Comparison of ENCODE assay signal across 18 cellular contexts in the genomic region with DNA sequence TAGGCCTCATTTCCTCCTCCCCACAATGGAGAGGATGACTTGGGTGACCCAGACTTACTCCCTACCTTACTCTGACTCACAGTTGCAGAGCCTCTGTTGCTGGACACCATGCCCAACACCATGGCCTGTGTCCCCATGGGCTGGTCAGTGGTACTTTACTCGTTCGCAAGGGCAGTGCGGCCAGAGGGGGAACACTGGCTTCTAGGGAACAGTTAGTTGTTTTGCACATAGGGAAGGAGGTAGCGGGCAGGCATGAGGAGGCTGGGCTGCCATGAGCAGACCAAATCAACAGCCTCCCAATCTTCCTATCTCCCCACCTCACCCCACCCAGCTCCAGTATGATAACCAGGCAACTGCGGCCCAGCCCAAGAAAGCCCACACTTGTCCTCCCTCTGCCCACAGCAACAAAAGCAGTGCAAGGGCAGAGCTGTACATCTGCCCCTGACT. TPM values are rescaled to one million over a fixed set of nuclear protein-coding genes. Genes with fewer than 3 reads are reported as not detected.
DNase-seq lines count a peak whose midpoint lies in the region; ATAC-seq and TF ChIP-seq lines count a peak whose summit lies in the region.
"Had no signal": no experiment of that assay in that cellular context is flagged by ENCODE, and none has a peak within 500 bp of the region (broad histone marks: within the 10 kb centered on the region; RNA-seq: fewer than 3 reads in every experiment).

No MANE protein-coding gene starts in this region.

- no peaks in the 10 kb centered on the region for H3K27me3 ChIP-seq in upper lobe of left lung

- H3K4me1 Mint-ChIP-seq in activated T-helper 17 cell treated with anti-CD3 and anti-CD28 coated beads, Interleukin-2, amount 50 U/mL, for 72 hours = no peaks in the 10 kb centered on the region
- H3K4me1 Mint-ChIP-seq in natural killer cell treated with Interleukin-12 subunit alpha and Interleukin-12 subunit beta and Interleukin-15 and Interleukin-18, amount 100 ng/mL, for 72 hours (ENCODE audit: low read depth in 2 of 2) = no peaks in the 10 kb centered on the region

- WGBS in upper lobe of left lung, 2 donors = 66 to 80% methylated on average over 5 of the region's 5 CpGs

- H3K4me1 ChIP-seq in upper lobe of left lung = peaks cover 5 to 20% (median 15%) of the 10 kb centered on the region in 4 donors

- H3K27me3 Mint-ChIP-seq in activated T-helper 17 cell treated with anti-CD3 and anti-CD28 coated beads, Interleukin-2, amount 50 U/mL, for 72 hours = peaks cover 10% of the 10 kb centered on the region
- H3K27me3 Mint-ChIP-seq in natural killer cell treated with Interleukin-12 subunit alpha and Interleukin-12 subunit beta and Interleukin-15 and Interleukin-18, amount 100 ng/mL, for 72 hours = peaks cover 0 to 6% of the 10 kb centered on the region in 2 donors

- no peak overlapping the region for H3K4me3 Mint-ChIP-seq in activated T-helper 17 cell treated with anti-CD3 and anti-CD28 coated beads, Interleukin-2, amount 50 U/mL, for 72 hours
- H3K4me3 Mint-ChIP-seq in natural killer cell treated with Interleukin-12 subunit alpha and Interleukin-12 subunit beta and Interleukin-15 and Interleukin-18, amount 100 ng/mL, for 72 hours = no peak overlapping the region

- no peaks in the 10 kb centered on the region for H3K36me3 ChIP-seq in upper lobe of left lung

- no peaks in the 10 kb centered on the region for H3K9me3 ChIP-seq in upper lobe of left lung

- no peak overlapping the region for H3K4me3 ChIP-seq in upper lobe of left lung

- no peak for TF ChIP-seq POLR2A in upper lobe of left lung (IDR thresholded peaks at IDR 0.05)

- H3K27ac ChIP-seq in upper lobe of left lung = peak overlapping the region in 3 of 4 donors; percentile 63 to 83 (median 79)
- H3K27ac ChIP-seq: C4-2B, KMS-11, RWPE1 had no signal

- H3K27ac Mint-ChIP-seq in activated T-helper 17 cell treated with anti-CD3 and anti-CD28 coated beads, Interleukin-2, amount 50 U/mL, for 72 hours = no peak overlapping the region
- no peak overlapping the region for H3K27ac Mint-ChIP-seq in natural killer cell treated with Interleukin-12 subunit alpha and Interleukin-12 subunit beta and Interleukin-15 and Interleukin-18, amount 100 ng/mL, for 72 hours

- no peak for TF ChIP-seq EP300 in upper lobe of left lung (IDR thresholded peaks at IDR 0.05)

- peak; percentile 32 for ATAC-seq in activated T-helper 17 cell treated with anti-CD3 and anti-CD28 coated beads, Interleukin-2, amount 50 U/mL, for 72 hours (replicated peaks)
- no peak for ATAC-seq in upper lobe of left lung (ENCODE audit: low FRiP score in 2 of 2)
- ATAC-seq in natural killer cell treated with Interleukin-12 subunit alpha and Interleukin-12 subunit beta and Interleukin-15 and Interleukin-18, amount 100 ng/mL, for 72 hours = no peak
- ATAC-seq: PC-3 had no signal

- peak; percentile 83 for DNase-seq in OCI-M2 (lab: John Stamatoyannopoulos, UW; ENCODE audit: unreplicated experiment)
- DNase-seq in kidney tubule cell (ENCODE audit: low spot score) = peak; percentile 31
- no peak for DNase-seq in upper lobe of left lung
- no peak for DNase-seq in natural killer cell treated with Interleukin-12 subunit alpha and Interleukin-12 subunit beta and Interleukin-15 and Interleukin-18, amount 100 ng/mL, for 72 hours (ENCODE audit: low spot score)
- DNase-seq in DMS53 treated with DMSO at 0.1 percent for 48 hours (lab: John Stamatoyannopoulos, UW; ENCODE audit: unreplicated experiment) = no peak
- no peak for DNase-seq in NCI-H82 (lab: John Stamatoyannopoulos, UW)
- DNase-seq: ACHN, AML-193, DMS79 treated with DMSO at 0.1 percent for 48 hours, H7, MV-4-11, NCI-H1694 treated with DMSO at 0.1 percent for 48 hours, PC-3 had no signal

- no peak for TF ChIP-seq CTCF in upper lobe of left lung (IDR thresholded peaks at IDR 0.05)

- H3K9me3 Mint-ChIP-seq in activated T-helper 17 cell treated with anti-CD3 and anti-CD28 coated beads, Interleukin-2, amount 50 U/mL, for 72 hours = no peaks in the 10 kb centered on the region
- no peaks in the 10 kb centered on the region for H3K9me3 Mint-ChIP-seq in natural killer cell treated with Interleukin-12 subunit alpha and Interleukin-12 subunit beta and Interleukin-15 and Interleukin-18, amount 100 ng/mL, for 72 hours

- H3K36me3 Mint-ChIP-seq in activated T-helper 17 cell treated with anti-CD3 and anti-CD28 coated beads, Interleukin-2, amount 50 U/mL, for 72 hours (ENCODE audit: low read depth) = no peaks in the 10 kb centered on the region
- no peaks in the 10 kb centered on the region for H3K36me3 Mint-ChIP-seq in natural killer cell treated with Interleukin-12 subunit alpha and Interleukin-12 subunit beta and Interleukin-15 and Interleukin-18, amount 100 ng/mL, for 72 hours

RNA-seq across cellular contexts. Expression of a gene that starts 18.8 kb away (rescaled TPM):
- not detected for total RNA-seq in activated T-helper 17 cell treated with anti-CD3 and anti-CD28 coated beads, Interleukin-2, amount 50 U/mL, for 72 hours
- total RNA-seq in upper lobe of left lung = 10 to 100 TPM in 4 of 6 donors, 1 to 10 TPM in 2; 4.2 to 16.4 (median 10.8) TPM
- 1 to 10 TPM in 1 of 2 donors, not detected in 1; 1.7 TPM for total RNA-seq in natural killer cell treated with Interleukin-12 subunit alpha and Interleukin-12 subunit beta and Interleukin-15 and Interleukin-18, amount 100 ng/mL, for 72 hours
- total RNA-seq: NCI-H460, PC-3 had no signal

RNA-seq across cellular contexts. Expression of a gene that starts 23.4 kb away (rescaled TPM):
- total RNA-seq in activated T-helper 17 cell treated with anti-CD3 and anti-CD28 coated beads, Interleukin-2, amount 50 U/mL, for 72 hours = not detected
- 10 to 100 TPM; 17.8 to 57.6 (median 41.4) TPM for total RNA-seq in upper lobe of left lung
- total RNA-seq in natural killer cell treated with Interleukin-12 subunit alpha and Interleukin-12 subunit beta and Interleukin-15 and Interleukin-18, amount 100 ng/mL, for 72 hours = not detected
- total RNA-seq: H7, NCI-H460, PC-3 had no signal

Comparison
In these comparisons a context has a peak if more than half of its experiments do, and no peak if none do; other contexts are left out.
1. DNase-seq: peak in OCI-M2 (single experiment) and kidney tubule cell (single experiment); none in upper lobe of left lung (0 of 2), natural killer cell treated with Interleukin-12 subunit alpha and Interleukin-12 subunit beta and Interleukin-15 and Interleukin-18, amount 100 ng/mL, for 72 hours (single experiment), DMS53 treated with DMSO at 0.1 percent for 48 hours (single experiment) and NCI-H82 (single experiment).
2. RNA of a gene that starts 23.4 kb away (total RNA-seq): 17.8 to 57.6 TPM in upper lobe of left lung; not detected in activated T-helper 17 cell treated with anti-CD3 and anti-CD28 coated beads, Interleukin-2, amount 50 U/mL, for 72 hours and not detected in natural killer cell treated with Interleukin-12 subunit alpha and Interleukin-12 subunit beta and Interleukin-15 and Interleukin-18, amount 100 ng/mL, for 72 hours; every median in the first group is over 10 times any median in the second.